Comparison of ENCODE assay signal across 1 cellular context in the genomic region with DNA sequence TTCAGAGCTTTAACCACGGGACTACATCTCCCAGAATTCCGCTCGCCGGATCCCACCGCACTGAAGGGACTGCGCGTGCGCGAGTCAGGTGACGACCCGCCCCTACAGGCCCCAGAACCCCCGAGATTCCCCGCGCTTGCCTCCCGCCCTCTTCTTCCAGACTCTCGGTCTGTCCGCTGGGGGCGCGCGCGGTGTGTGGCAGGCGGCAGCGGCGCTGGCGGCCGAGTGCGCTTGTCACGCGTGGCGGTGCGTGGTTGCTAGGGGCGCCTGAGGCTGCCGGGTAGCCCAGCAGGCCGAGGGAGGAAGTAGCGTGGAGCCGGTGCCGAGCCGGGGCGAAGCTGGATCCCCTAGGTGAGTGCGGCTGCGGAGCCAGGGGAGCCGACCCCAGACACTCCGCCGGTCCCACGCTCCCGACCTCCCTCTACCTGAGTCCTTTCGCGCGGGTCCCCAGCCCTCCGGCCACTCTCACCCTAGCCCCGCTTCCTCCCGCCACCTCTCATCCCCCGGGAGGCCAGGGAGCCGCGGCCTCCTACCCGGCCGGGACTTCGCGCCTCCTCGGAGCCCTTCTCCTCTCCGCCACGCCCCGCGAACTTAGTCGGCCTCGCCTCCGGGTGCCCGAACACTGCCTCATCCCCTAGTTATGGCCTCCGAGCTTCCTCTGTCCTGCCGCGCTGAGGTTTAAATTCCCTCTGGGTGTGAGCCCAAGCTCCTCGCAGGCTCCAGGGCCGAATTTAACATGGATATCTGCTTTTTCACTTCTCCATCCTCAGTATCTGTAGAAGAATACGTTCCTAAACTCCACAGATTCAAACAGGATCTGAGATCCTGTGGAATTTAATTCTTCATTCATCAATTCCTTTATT.
A peak's percentile ranks its signal among the peaks of the same experiment; 100 is the strongest.
TF ChIP-seq lines count a peak whose summit lies in the region.

A gene with protein sequence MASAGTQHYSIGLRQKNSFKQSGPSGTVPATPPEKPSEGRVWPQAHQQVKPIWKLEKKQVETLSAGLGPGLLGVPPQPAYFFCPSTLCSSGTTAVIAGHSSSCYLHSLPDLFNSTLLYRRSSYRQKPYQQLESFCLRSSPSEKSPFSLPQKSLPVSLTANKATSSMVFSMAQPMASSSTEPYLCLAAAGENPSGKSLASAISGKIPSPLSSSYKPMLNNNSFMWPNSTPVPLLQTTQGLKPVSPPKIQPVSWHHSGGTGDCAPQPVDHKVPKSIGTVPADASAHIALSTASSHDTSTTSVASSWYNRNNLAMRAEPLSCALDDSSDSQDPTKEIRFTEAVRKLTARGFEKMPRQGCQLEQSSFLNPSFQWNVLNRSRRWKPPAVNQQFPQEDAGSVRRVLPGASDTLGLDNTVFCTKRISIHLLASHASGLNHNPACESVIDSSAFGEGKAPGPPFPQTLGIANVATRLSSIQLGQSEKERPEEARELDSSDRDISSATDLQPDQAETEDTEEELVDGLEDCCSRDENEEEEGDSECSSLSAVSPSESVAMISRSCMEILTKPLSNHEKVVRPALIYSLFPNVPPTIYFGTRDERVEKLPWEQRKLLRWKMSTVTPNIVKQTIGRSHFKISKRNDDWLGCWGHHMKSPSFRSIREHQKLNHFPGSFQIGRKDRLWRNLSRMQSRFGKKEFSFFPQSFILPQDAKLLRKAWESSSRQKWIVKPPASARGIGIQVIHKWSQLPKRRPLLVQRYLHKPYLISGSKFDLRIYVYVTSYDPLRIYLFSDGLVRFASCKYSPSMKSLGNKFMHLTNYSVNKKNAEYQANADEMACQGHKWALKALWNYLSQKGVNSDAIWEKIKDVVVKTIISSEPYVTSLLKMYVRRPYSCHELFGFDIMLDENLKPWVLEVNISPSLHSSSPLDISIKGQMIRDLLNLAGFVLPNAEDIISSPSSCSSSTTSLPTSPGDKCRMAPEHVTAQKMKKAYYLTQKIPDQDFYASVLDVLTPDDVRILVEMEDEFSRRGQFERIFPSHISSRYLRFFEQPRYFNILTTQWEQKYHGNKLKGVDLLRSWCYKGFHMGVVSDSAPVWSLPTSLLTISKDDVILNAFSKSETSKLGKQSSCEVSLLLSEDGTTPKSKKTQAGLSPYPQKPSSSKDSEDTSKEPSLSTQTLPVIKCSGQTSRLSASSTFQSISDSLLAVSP (plus strand): TSS at position 149 of the 863 bp plus-strand sequence. CDS start 26,842 bp downstream, outside the sequence.

TF ChIP-seq in K562, 482 proteins besides CTCF, POLR2A, EP300 and RAD21 (continued from another document and continues in another):
- TF ChIP-seq, protein P1, sequence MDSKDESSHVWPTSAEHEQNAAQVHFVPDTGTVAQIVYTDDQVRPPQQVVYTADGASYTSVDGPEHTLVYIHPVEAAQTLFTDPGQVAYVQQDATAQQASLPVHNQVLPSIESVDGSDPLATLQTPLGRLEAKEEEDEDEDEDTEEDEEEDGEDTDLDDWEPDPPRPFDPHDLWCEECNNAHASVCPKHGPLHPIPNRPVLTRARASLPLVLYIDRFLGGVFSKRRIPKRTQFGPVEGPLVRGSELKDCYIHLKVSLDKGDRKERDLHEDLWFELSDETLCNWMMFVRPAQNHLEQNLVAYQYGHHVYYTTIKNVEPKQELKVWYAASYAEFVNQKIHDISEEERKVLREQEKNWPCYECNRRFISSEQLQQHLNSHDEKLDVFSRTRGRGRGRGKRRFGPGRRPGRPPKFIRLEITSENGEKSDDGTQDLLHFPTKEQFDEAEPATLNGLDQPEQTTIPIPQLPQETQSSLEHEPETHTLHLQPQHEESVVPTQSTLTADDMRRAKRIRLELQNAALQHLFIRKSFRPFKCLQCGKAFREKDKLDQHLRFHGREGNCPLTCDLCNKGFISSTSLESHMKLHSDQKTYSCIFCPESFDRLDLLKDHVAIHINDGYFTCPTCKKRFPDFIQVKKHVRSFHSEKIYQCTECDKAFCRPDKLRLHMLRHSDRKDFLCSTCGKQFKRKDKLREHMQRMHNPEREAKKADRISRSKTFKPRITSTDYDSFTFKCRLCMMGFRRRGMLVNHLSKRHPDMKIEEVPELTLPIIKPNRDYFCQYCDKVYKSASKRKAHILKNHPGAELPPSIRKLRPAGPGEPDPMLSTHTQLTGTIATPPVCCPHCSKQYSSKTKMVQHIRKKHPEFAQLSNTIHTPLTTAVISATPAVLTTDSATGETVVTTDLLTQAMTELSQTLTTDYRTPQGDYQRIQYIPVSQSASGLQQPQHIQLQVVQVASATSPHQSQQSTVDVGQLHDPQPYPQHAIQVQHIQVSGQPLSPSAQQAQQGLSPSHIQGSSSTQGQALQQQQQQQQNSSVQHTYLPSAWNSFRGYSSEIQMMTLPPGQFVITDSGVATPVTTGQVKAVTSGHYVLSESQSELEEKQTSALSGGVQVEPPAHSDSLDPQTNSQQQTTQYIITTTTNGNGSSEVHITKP (IDR thresholded peaks at IDR 0.05; ENCODE audit: partially characterized antibody), result no peak
- TF ChIP-seq RBM17 (IDR thresholded peaks at IDR 0.05; ENCODE audit: borderline replicate concordance, low read depth, low read length), result no peak
- no peak for TF ChIP-seq PPARD (CRISPR knock-in tag; IDR thresholded peaks at IDR 0.05)
- peak; percentile 75; the same call in 1 of the 2 replicates for TF ChIP-seq ZNF12 (CRISPR knock-in tag; IDR thresholded peaks at IDR 0.05)
- no peak for TF ChIP-seq BDP1 (IDR thresholded peaks at IDR 0.05; ENCODE audit: insufficient read depth, insufficient read length)
- TF ChIP-seq NBN (IDR thresholded peaks at IDR 0.05; ENCODE audit: low read depth), result no peak
- TF ChIP-seq RBM34 (IDR thresholded peaks at IDR 0.05; ENCODE audit: borderline replicate concordance, insufficient read depth, low read length), result no peak
- no peak for TF ChIP-seq FOXJ3 (CRISPR knock-in tag; IDR thresholded peaks at IDR 0.05)
- TF ChIP-seq ETV6 (IDR thresholded peaks at IDR 0.05; ENCODE audit: borderline replicate concordance in 1 of 2, low read depth in 2 of 2, low read length in 1 of 2), result no peak
- TF ChIP-seq ETV6 (CRISPR knock-in tag; IDR thresholded peaks at IDR 0.05; ENCODE audit: borderline replicate concordance), result no peak
- TF ChIP-seq CBX8 (IDR thresholded peaks at IDR 0.05; ENCODE audit: borderline replicate concordance, extremely low read depth, low read depth, low read length, poor library complexity, severe bottlenecking), result no peak
- TF ChIP-seq KAT2B (IDR thresholded peaks at IDR 0.05; ENCODE audit: low read depth, low read length), result no peak
- TF ChIP-seq SMARCE1 (IDR thresholded peaks at IDR 0.05), result no peak
- no peak for TF ChIP-seq SMARCA4 (IDR thresholded peaks at IDR 0.05)
- no peak for TF ChIP-seq DNMT1 (IDR thresholded peaks at IDR 0.05)
- TF ChIP-seq, protein P2, sequence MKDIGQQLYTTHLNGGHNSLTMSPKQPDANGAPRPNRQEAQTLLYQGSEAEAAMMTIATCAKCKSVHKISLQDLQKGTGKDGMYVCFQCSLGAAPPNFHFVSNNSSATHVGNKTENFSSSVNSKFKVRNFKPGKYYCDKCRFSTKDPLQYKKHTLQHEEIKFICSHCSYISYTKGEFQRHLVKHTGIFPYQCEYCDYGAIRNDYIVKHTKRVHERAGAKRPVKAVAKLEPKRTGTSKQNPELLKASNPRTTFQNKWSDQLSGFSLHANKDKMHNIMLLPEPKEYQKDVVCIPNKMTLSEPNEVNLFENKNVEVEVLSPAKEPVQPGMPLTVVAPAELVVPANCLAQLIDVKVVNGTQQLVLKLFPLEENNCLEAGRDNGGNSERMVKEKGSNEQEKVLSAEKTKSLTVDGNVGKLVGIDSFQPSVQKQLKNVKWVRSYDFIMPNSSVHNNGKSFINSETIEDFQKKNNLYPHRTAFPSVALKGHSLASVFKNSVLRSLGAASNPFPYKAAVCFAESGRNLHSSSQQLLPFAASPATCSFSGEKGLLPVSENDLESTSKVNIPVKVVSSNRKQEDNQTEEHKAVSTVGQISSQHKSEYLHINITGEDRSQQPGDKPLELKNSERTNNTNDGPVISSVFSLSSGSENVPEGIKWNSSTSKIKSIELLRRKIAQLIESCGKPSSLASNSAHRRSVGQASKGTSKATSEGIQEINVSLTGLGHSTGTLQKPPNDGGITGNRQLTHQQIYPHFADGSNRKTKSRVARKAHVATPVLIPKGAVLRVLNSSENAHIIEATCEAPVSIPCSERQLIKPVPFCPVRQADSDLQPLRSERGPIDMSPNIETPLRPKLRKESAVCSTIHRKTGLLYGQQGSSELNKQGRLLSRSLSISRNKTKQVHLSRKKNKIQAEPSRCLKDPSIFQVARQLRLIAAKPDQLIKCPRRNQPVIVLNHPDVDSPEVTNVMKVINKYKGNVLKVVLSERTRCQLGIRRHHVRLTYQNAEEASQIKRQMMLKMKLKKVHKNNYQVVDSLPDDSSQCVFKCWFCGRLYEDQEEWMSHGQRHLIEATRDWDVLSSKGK (CRISPR knock-in tag; IDR thresholded peaks at IDR 0.05), result no peak
- TF ChIP-seq RBM14 (IDR thresholded peaks at IDR 0.05; ENCODE audit: borderline replicate concordance, insufficient read depth, low read depth, low read length), result no peak
- TF ChIP-seq SMAD2 (IDR thresholded peaks at IDR 0.05; ENCODE audit: low read depth, low read length), result no peak
- TF ChIP-seq PRMT5 (CRISPR knock-in tag; IDR thresholded peaks at IDR 0.05), result no peak
- TF ChIP-seq SAFB2 (IDR thresholded peaks at IDR 0.05; ENCODE audit: borderline replicate concordance, low read depth, low read length, severe bottlenecking), result no peak
- no peak for TF ChIP-seq EWSR1 (IDR thresholded peaks at IDR 0.05; ENCODE audit: borderline replicate concordance, low read depth, partially characterized antibody)
- TF ChIP-seq, protein P3, sequence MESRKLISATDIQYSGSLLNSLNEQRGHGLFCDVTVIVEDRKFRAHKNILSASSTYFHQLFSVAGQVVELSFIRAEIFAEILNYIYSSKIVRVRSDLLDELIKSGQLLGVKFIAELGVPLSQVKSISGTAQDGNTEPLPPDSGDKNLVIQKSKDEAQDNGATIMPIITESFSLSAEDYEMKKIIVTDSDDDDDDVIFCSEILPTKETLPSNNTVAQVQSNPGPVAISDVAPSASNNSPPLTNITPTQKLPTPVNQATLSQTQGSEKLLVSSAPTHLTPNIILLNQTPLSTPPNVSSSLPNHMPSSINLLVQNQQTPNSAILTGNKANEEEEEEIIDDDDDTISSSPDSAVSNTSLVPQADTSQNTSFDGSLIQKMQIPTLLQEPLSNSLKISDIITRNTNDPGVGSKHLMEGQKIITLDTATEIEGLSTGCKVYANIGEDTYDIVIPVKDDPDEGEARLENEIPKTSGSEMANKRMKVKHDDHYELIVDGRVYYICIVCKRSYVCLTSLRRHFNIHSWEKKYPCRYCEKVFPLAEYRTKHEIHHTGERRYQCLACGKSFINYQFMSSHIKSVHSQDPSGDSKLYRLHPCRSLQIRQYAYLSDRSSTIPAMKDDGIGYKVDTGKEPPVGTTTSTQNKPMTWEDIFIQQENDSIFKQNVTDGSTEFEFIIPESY (CRISPR knock-in tag; IDR thresholded peaks at IDR 0.05), result no peak
- TF ChIP-seq, protein P4, sequence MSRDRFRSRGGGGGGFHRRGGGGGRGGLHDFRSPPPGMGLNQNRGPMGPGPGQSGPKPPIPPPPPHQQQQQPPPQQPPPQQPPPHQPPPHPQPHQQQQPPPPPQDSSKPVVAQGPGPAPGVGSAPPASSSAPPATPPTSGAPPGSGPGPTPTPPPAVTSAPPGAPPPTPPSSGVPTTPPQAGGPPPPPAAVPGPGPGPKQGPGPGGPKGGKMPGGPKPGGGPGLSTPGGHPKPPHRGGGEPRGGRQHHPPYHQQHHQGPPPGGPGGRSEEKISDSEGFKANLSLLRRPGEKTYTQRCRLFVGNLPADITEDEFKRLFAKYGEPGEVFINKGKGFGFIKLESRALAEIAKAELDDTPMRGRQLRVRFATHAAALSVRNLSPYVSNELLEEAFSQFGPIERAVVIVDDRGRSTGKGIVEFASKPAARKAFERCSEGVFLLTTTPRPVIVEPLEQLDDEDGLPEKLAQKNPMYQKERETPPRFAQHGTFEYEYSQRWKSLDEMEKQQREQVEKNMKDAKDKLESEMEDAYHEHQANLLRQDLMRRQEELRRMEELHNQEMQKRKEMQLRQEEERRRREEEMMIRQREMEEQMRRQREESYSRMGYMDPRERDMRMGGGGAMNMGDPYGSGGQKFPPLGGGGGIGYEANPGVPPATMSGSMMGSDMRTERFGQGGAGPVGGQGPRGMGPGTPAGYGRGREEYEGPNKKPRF (IDR thresholded peaks at IDR 0.05; ENCODE audit: low read depth, low read length), result no peak
- no peak for TF ChIP-seq MAFK (IDR thresholded peaks at IDR 0.05; ENCODE audit: low read length)
- TF ChIP-seq MAFG (tag; conservative IDR thresholded peaks at IDR 0.05), result no peak
- no peak for TF ChIP-seq ZNF79 (CRISPR knock-in tag; IDR thresholded peaks at IDR 0.05; ENCODE audit: low read depth)
- TF ChIP-seq, protein P5, sequence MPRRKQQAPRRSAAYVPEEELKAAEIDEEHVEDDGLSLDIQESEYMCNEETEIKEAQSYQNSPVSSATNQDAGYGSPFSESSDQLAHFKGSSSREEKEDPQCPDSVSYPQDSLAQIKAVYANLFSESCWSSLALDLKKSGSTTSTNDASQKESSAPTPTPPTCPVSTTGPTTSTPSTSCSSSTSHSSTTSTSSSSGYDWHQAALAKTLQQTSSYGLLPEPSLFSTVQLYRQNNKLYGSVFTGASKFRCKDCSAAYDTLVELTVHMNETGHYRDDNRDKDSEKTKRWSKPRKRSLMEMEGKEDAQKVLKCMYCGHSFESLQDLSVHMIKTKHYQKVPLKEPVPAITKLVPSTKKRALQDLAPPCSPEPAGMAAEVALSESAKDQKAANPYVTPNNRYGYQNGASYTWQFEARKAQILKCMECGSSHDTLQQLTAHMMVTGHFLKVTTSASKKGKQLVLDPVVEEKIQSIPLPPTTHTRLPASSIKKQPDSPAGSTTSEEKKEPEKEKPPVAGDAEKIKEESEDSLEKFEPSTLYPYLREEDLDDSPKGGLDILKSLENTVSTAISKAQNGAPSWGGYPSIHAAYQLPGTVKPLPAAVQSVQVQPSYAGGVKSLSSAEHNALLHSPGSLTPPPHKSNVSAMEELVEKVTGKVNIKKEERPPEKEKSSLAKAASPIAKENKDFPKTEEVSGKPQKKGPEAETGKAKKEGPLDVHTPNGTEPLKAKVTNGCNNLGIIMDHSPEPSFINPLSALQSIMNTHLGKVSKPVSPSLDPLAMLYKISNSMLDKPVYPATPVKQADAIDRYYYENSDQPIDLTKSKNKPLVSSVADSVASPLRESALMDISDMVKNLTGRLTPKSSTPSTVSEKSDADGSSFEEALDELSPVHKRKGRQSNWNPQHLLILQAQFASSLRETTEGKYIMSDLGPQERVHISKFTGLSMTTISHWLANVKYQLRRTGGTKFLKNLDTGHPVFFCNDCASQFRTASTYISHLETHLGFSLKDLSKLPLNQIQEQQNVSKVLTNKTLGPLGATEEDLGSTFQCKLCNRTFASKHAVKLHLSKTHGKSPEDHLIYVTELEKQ (CRISPR knock-in tag; IDR thresholded peaks at IDR 0.05), result no peak
- TF ChIP-seq, protein P6, sequence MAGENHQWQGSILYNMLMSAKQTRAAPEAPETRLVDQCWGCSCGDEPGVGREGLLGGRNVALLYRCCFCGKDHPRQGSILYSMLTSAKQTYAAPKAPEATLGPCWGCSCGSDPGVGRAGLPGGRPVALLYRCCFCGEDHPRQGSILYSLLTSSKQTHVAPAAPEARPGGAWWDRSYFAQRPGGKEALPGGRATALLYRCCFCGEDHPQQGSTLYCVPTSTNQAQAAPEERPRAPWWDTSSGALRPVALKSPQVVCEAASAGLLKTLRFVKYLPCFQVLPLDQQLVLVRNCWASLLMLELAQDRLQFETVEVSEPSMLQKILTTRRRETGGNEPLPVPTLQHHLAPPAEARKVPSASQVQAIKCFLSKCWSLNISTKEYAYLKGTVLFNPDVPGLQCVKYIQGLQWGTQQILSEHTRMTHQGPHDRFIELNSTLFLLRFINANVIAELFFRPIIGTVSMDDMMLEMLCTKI (IDR thresholded peaks at IDR 0.05; ENCODE audit: partially characterized antibody), result no peak
- TF ChIP-seq ZNF507 (tag; conservative IDR thresholded peaks at IDR 0.05), result no peak
